Comparison of ENCODE assay signal across 8 cellular contexts in the genomic region with DNA sequence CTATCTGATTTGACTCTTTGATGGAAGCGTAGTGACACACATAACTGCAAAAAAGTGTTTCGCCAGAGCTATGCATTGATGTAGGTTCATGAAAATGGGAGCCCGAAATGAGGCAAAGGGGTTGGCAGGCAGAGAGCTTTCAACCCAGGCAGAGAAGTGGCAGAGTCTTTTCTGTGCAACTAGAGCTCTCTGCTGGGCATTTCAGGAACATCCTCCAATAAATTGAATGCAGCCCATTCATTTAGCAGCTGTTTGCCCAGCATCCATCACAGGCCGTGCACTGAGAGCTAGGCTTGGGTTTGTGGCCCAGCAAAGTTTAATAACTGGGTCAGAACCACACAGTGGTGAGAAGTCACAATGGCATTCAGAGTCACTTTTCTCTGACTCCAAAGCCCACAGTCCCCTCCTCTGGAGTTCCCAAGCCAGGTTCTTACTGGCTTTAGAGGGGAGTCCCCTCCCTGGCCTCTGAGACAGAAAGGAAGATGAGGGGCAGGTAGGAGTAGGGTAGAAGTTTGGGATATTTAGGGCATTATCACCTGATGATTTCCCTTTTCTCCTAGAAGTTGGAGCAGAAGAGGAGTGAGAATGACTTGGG. TPM values are rescaled to one million over a fixed set of nuclear protein-coding genes. Genes with fewer than 3 reads are reported as not detected.
DNase-seq lines count a peak whose midpoint lies in the region; ATAC-seq and TF ChIP-seq lines count a peak whose summit lies in the region.

No MANE protein-coding gene starts in this region.

- peak; percentile 67 for TF ChIP-seq RAD21 in HCT116 (IDR thresholded peaks at IDR 0.05; ENCODE audit: low read depth)

- no peak overlapping the region for H2AK5ac ChIP-seq in mesendoderm (ENCODE audit: low read length)

- H3K79me1 ChIP-seq in mesendoderm (ENCODE audit: low read length), result no peaks in the 10 kb centered on the region

- BruUV-seq in HCT116 (replicated peaks; lab: Mats Ljungman, UMichigan) (no TSS peak), mammary epithelial cell (replicated peaks; lab: Mats Ljungman, UMichigan) (no TSS peak)

- RAD21 ChIA-PET in HCT116 (lab: Charles Lee; ENCODE audit: low non-redundant PET in 1 of 2, low total read pairs in 2 of 2, uncharacterized antibody in 2 of 2, unreplicated experiment in 2 of 2), result interaction anchor here (1.0 to 1.1 kb wide), 3 partner anchors 126 to 310 kb away, joined by 3 to 4 read pairs (median 3); no protein-coding TSS in a partner anchor

- TF ChIP-seq CTCF in HCT116 (IDR thresholded peaks at IDR 0.05 in 2 of 3, conservative IDR thresholded peaks at IDR 0.05 in 1 of 3; ENCODE audit: borderline replicate concordance in 1 of 3, insufficient read depth in 1 of 3, low read depth in 2 of 3, low read length in 2 of 3) (peak; percentile 32 to 45 (median 36); a peak in 5 of 6 replicates), mammary epithelial cell (conservative IDR thresholded peaks at IDR 0.05 in 1 of 2, IDR thresholded peaks at IDR 0.05 in 1 of 2; ENCODE audit: extremely low read depth in 1 of 2, insufficient read depth in 1 of 2, low read depth in 1 of 2, low read length in 2 of 2) (peak; percentile 39 to 57)

- H3K27me3 ChIP-seq in HCT116 (ENCODE audit: insufficient read depth, low read length) (peaks cover 20% of the 10 kb centered on the region; the same call in 1 of the 2 replicates), mammary epithelial cell (ENCODE audit: insufficient read depth, low read length) (no peaks in the 10 kb centered on the region), mesendoderm (ENCODE audit: insufficient read depth, low read length, poor library complexity) (no peaks in the 10 kb centered on the region)

- in situ Hi-C loops in mammary epithelial cell (cut with MboI; ENCODE audit: low sequenced_read_pairs in 2 of 2), result no loop called here

- H3K4me2 ChIP-seq in HCT116 (ENCODE audit: low read length), result no peak overlapping the region
- no peak overlapping the region for H3K4me2 ChIP-seq in mammary epithelial cell (ENCODE audit: insufficient read depth, low read depth, low read length)
- H3K4me2 ChIP-seq in mesendoderm (ENCODE audit: low read length), result no peak overlapping the region

- H4K8ac ChIP-seq in mesendoderm (ENCODE audit: low read depth, low read length), result no peak overlapping the region

- ATAC-seq in HCT116, result peak; percentile 84
- no peak for ATAC-seq in GM19035 (IDR thresholded peaks at IDR 0.05; ENCODE audit: unreplicated experiment)

- H3K9ac ChIP-seq in HCT116 (ENCODE audit: low read length), result no peak overlapping the region
- no peak overlapping the region for H3K9ac ChIP-seq in mammary epithelial cell (ENCODE audit: insufficient read depth, low read length)
- H3K9ac ChIP-seq in mesendoderm (ENCODE audit: low read length), result no peak overlapping the region

- no peak overlapping the region for H3K4me3 ChIP-seq in HCT116 (replicated peaks in 1 of 2; ENCODE audit: low read depth in 1 of 2, low read length in 2 of 2)
- H3K4me3 ChIP-seq in mammary epithelial cell (replicated peaks in 1 of 3; ENCODE audit: insufficient read depth in 1 of 3, low read depth in 2 of 3, low read length in 3 of 3), result no peak overlapping the region
- no peak overlapping the region for H3K4me3 ChIP-seq in mesendoderm (ENCODE audit: low read length)

- H2BK5ac ChIP-seq in mesendoderm (ENCODE audit: low read length), result no peak overlapping the region

- no peak overlapping the region for H4K5ac ChIP-seq in mesendoderm (ENCODE audit: low read length)

- no peak overlapping the region for H2BK120ac ChIP-seq in mesendoderm (ENCODE audit: low read depth, low read length)

- no peak for TF ChIP-seq POLR2A in HCT116 (IDR thresholded peaks at IDR 0.05; ENCODE audit: borderline replicate concordance, extremely low read depth, insufficient read depth, insufficient read length)

- H3K9me2 ChIP-seq in HCT116 (ENCODE audit: insufficient read depth), result no peaks in the 10 kb centered on the region

- WGBS in mammary epithelial cell (ENCODE audit: low coverage, missing lambda C conversion rate), result 45% methylated on average over 4 of the region's 4 CpGs
- no CpG with 5 or more reads among the region's 4 CpGs for WGBS in mesendoderm (ENCODE audit: extremely low coverage, insufficient coverage, low lambda C conversion rate)

- no peaks in the 10 kb centered on the region for H4K20me1 ChIP-seq in HCT116 (ENCODE audit: insufficient read depth)
- no peaks in the 10 kb centered on the region for H4K20me1 ChIP-seq in mammary epithelial cell (ENCODE audit: insufficient read depth, low read length)

- dilution Hi-C loops in mammary epithelial cell (cut with HindIII; ENCODE audit: low sequenced_read_pairs), result no loop called here

- H2AFZ ChIP-seq in HCT116 (ENCODE audit: low read depth, low read length, poor library complexity, severe bottlenecking) (no peak overlapping the region), mammary epithelial cell (ENCODE audit: low read depth, low read length) (no peak overlapping the region)

- no peaks in the 10 kb centered on the region for H3K36me3 ChIP-seq in HCT116 (ENCODE audit: control insufficient read depth in 1 of 2, insufficient read depth in 2 of 2, low read length in 2 of 2)
- H3K36me3 ChIP-seq in mammary epithelial cell (ENCODE audit: insufficient read depth, low read length), result no peaks in the 10 kb centered on the region
- no peaks in the 10 kb centered on the region for H3K36me3 ChIP-seq in mesendoderm (ENCODE audit: control insufficient read depth, insufficient read depth, low read length)

- H3K4me1 ChIP-seq in HCT116 (ENCODE audit: control insufficient read depth in 1 of 2, insufficient read depth in 2 of 2, low read length in 2 of 2) (peaks cover 0 to 4% of the 10 kb centered on the region in 2 experiments; a peak in 1 of 4 replicates), mammary epithelial cell (ENCODE audit: insufficient read depth, low read length) (no peaks in the 10 kb centered on the region), mesendoderm (ENCODE audit: control insufficient read depth, low read depth, low read length) (no peaks in the 10 kb centered on the region)

- H3K9me3 ChIP-seq in HCT116 (ENCODE audit: control insufficient read depth in 1 of 2, insufficient read depth in 1 of 2, low read depth in 1 of 2, low read length in 2 of 2) (no peaks in the 10 kb centered on the region), mammary epithelial cell (replicated peaks; ENCODE audit: insufficient read depth, low read length) (no peaks in the 10 kb centered on the region)

- H3K4ac ChIP-seq in mesendoderm (ENCODE audit: low read depth, low read length), result no peak overlapping the region

- DNase-seq in D341Med (ENCODE audit: low spot score), result peak; percentile 81
- peak; percentile 21 for DNase-seq in HCT116 (ENCODE audit: low read depth, low spot score)
- peak; percentile 1 for DNase-seq in NCI-H774 (lab: John Stamatoyannopoulos, UW)
- DNase-seq in mammary epithelial cell, result peak; percentile 31
- DNase-seq in mesendoderm, result peak; percentile 56
- DNase-seq in stimulated activated naive CD4-positive, alpha-beta T cell treated with Interleukin-2 at 50 U/mL for 16 hours (lab: John Stamatoyannopoulos, UW), result no peak
- DNase-seq in GOT3 (lab: John Stamatoyannopoulos, UW), result no peak

- no peak overlapping the region for H3K56ac ChIP-seq in mesendoderm (ENCODE audit: low read length)

- intact Hi-C loops in HCT116 (cut with micrococcal nuclease), result loop anchor here (1.0 kb wide), 1 partner anchor 309 kb away; no protein-coding TSS in a partner anchor
- intact Hi-C loops in mammary epithelial cell (cut with micrococcal nuclease), result loop anchor here (1.0 to 5.0 kb wide), 4 partner anchors 131 to 426 kb away; no protein-coding TSS in a partner anchor

- H3K18ac ChIP-seq in mesendoderm (ENCODE audit: low read length), result no peak overlapping the region

- no peak overlapping the region for H3K23ac ChIP-seq in mesendoderm (ENCODE audit: low read length)

- CTCF ChIA-PET in HCT116 (lab: Charles Lee) (interaction anchor here (0.6 to 2.4 kb wide), 17 partner anchors 10 to 470 kb away, joined by 3 to 17 read pairs (median 4); a partner anchor contains a TSS), mammary epithelial cell (lab: Charles Lee; ENCODE audit: low non-redundant PET) (interaction anchor here (0.5 to 1.1 kb wide), 6 partner anchors 62 to 660 kb away, joined by 3 to 8 read pairs (median 4); no protein-coding TSS in a partner anchor)

- no peak overlapping the region for H3K27ac ChIP-seq in HCT116 (ENCODE audit: low read depth, low read length)
- H3K27ac ChIP-seq in mammary epithelial cell (ENCODE audit: insufficient read depth, low read depth, low read length), result no peak overlapping the region
- H3K27ac ChIP-seq in mesendoderm (ENCODE audit: low read depth, low read length), result no peak overlapping the region

- no peaks in the 10 kb centered on the region for H3K79me2 ChIP-seq in HCT116 (ENCODE audit: insufficient read depth, low read length)
- no peaks in the 10 kb centered on the region for H3K79me2 ChIP-seq in mammary epithelial cell (ENCODE audit: insufficient read depth, low read length)
- no peaks in the 10 kb centered on the region for H3K79me2 ChIP-seq in mesendoderm (ENCODE audit: control insufficient read depth, insufficient read depth, low read length)

- H2BK15ac ChIP-seq in mesendoderm (replicated peaks; ENCODE audit: low read depth), result no peak overlapping the region

- POLR2A ChIA-PET in HCT116 (lab: Charles Lee), result no interaction called here

TF ChIP-seq in HCT116, 20 proteins besides CTCF, POLR2A, EP300 and RAD21 (continues in another document):
- TF ChIP-seq SRF (IDR thresholded peaks at IDR 0.05; ENCODE audit: low read depth), result no peak
- TF ChIP-seq, protein P1, sequence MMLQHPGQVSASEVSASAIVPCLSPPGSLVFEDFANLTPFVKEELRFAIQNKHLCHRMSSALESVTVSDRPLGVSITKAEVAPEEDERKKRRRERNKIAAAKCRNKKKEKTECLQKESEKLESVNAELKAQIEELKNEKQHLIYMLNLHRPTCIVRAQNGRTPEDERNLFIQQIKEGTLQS (IDR thresholded peaks at IDR 0.05), result no peak
- no peak for TF ChIP-seq SIN3A (IDR thresholded peaks at IDR 0.05; ENCODE audit: low read depth)
- no peak for TF ChIP-seq YY1 (IDR thresholded peaks at IDR 0.05; ENCODE audit: extremely low read depth, insufficient replicate concordance, low read depth, low read length)
- no peak for TF ChIP-seq EGR1 (IDR thresholded peaks at IDR 0.05; ENCODE audit: low read depth)

RNA-seq across cellular contexts. Expression of a gene that starts 31.8 kb away (rescaled TPM):
- total RNA-seq in HCT116 (2021; ENCODE audit: unreplicated experiment), result 22.9 TPM
- polyA plus RNA-seq in HCT116 (2012), result 12.9 and 15.7 TPM in 2 replicates
- total RNA-seq in mammary epithelial cell, result 10 to 100 TPM; 29.6 to 44.0 TPM
- polyA plus RNA-seq in mammary epithelial cell, result 24.6 TPM
- polyA minus RNA-seq in mammary epithelial cell, result 73.5 TPM
- polyA plus RNA-seq in mesendoderm (2013, experiment 1 of 2), result 15.8 TPM
- polyA plus RNA-seq in mesendoderm (2013, experiment 2 of 2), result 14.4 TPM

Comparison
In these comparisons a context has a peak if more than half of its experiments do, and no peak if none do; other contexts are left out.
1. DNase-seq: peak in D341Med (single experiment), HCT116 (single experiment), NCI-H774 (single experiment), mammary epithelial cell (single experiment) and mesendoderm (single experiment); none in stimulated activated naive CD4-positive, alpha-beta T cell treated with Interleukin-2 at 50 U/mL for 16 hours (single experiment) and GOT3 (single experiment).